8 cellular contexts compared by ENCODE assay signal in genomic region chr1:226937940-226938725, GRCh38. TPM values are rescaled to one million over a fixed set of nuclear protein-coding genes. Genes with fewer than 3 reads are reported as not detected.
A peak's percentile ranks its signal among the peaks of the same experiment; 100 is the strongest.
DNase-seq lines count a peak whose midpoint lies in the region; TF ChIP-seq lines count a peak whose summit lies in the region.

No MANE protein-coding gene starts in this region.

- peaks cover 4% of the 10 kb centered on the region for H3K36me3 Mint-ChIP-seq in activated naive CD4-positive, alpha-beta T cell treated with anti-CD3 and anti-CD28 coated beads for 36 hours (ENCODE audit: low read depth)
- H3K36me3 Mint-ChIP-seq in activated naive CD8-positive, alpha-beta T cell: peaks cover 12% of the 10 kb centered on the region
- H3K36me3 Mint-ChIP-seq in mesothelial cell of epicardium: peaks cover 18% of the 10 kb centered on the region
- H3K36me3 Mint-ChIP-seq in type B pancreatic cell: peaks cover 8% of the 10 kb centered on the region

- peaks cover 35% of the 10 kb centered on the region for H3K4me1 Mint-ChIP-seq in activated naive CD4-positive, alpha-beta T cell treated with anti-CD3 and anti-CD28 coated beads for 36 hours (ENCODE audit: low read depth)
- peaks cover 36% of the 10 kb centered on the region for H3K4me1 Mint-ChIP-seq in activated naive CD8-positive, alpha-beta T cell (ENCODE audit: low read depth)
- peaks cover 23% of the 10 kb centered on the region for H3K4me1 Mint-ChIP-seq in mesothelial cell of epicardium
- H3K4me1 Mint-ChIP-seq in type B pancreatic cell (ENCODE audit: unreplicated experiment): peaks cover 23% of the 10 kb centered on the region

- H3K27me3 Mint-ChIP-seq in activated naive CD4-positive, alpha-beta T cell treated with anti-CD3 and anti-CD28 coated beads for 36 hours (ENCODE audit: low read depth): no peaks in the 10 kb centered on the region
- H3K27me3 Mint-ChIP-seq in activated naive CD8-positive, alpha-beta T cell: no peaks in the 10 kb centered on the region
- no peaks in the 10 kb centered on the region for H3K27me3 Mint-ChIP-seq in mesothelial cell of epicardium (ENCODE audit: low read depth)
- H3K27me3 Mint-ChIP-seq in type B pancreatic cell: no peaks in the 10 kb centered on the region

- peak overlapping the region; percentile 82 for H3K4me3 Mint-ChIP-seq in activated naive CD4-positive, alpha-beta T cell treated with anti-CD3 and anti-CD28 coated beads for 36 hours
- H3K4me3 Mint-ChIP-seq in activated naive CD8-positive, alpha-beta T cell: peak overlapping the region; percentile 91
- H3K4me3 Mint-ChIP-seq in mesothelial cell of epicardium: peak overlapping the region; percentile 73
- peak overlapping the region; percentile 92 for H3K4me3 Mint-ChIP-seq in type B pancreatic cell

- peak overlapping the region; percentile 90 for H3K27ac Mint-ChIP-seq in activated naive CD4-positive, alpha-beta T cell treated with anti-CD3 and anti-CD28 coated beads for 36 hours
- H3K27ac Mint-ChIP-seq in activated naive CD8-positive, alpha-beta T cell: peak overlapping the region; percentile 96
- H3K27ac Mint-ChIP-seq in mesothelial cell of epicardium (peak overlapping the region; percentile 74), type B pancreatic cell (peak overlapping the region; percentile 91)

- no peak for DNase-seq in activated naive CD4-positive, alpha-beta T cell treated with anti-CD3 and anti-CD28 coated beads for 36 hours
- DNase-seq in activated naive CD4-positive, alpha-beta T cell treated with Interleukin-2 at 50 U/mL for 16 hours: no peak
- no peak for DNase-seq in mesothelial cell of epicardium (ENCODE audit: low spot score in 2 of 2, unreplicated experiment in 2 of 2)
- DNase-seq in type B pancreatic cell (ENCODE audit: extremely low spot score, unreplicated experiment): no peak
- DNase-seq in NCI-H2171 (lab: John Stamatoyannopoulos, UW): no peak
- DNase-seq in ecto neural progenitor cell (ENCODE audit: low spot score): no peak
- no peak for DNase-seq in cortex of kidney (lab: John Stamatoyannopoulos, UW)

- intact Hi-C loops in activated naive CD4-positive, alpha-beta T cell treated with anti-CD3 and anti-CD28 coated beads for 36 hours (cut with micrococcal nuclease): loop anchor here (5.0 kb wide), 1 partner anchor 624 kb away; the partner anchor contains the start of gene ZNF678

- H3K9me3 Mint-ChIP-seq in activated naive CD4-positive, alpha-beta T cell treated with anti-CD3 and anti-CD28 coated beads for 36 hours: peaks cover 15% of the 10 kb centered on the region
- peaks cover 12% of the 10 kb centered on the region for H3K9me3 Mint-ChIP-seq in activated naive CD8-positive, alpha-beta T cell (ENCODE audit: low read depth)
- H3K9me3 Mint-ChIP-seq in mesothelial cell of epicardium: peaks cover 18% of the 10 kb centered on the region
- peaks cover 11% of the 10 kb centered on the region for H3K9me3 Mint-ChIP-seq in type B pancreatic cell

- CTCF ChIA-PET in activated naive CD4-positive, alpha-beta T cell treated with anti-CD3 and anti-CD28 coated beads for 36 hours (lab: Charles Lee): interaction anchor here (0.5 to 1.2 kb wide), 5 partner anchors 26 to 395 kb away, joined by 3 to 4 read pairs (median 3); no protein-coding TSS in a partner anchor

- no peak for TF ChIP-seq CTCF in mesothelial cell of epicardium (IDR thresholded peaks at IDR 0.05; ENCODE audit: unreplicated experiment)
- no peak for TF ChIP-seq CTCF in type B pancreatic cell (conservative IDR thresholded peaks at IDR 0.05)

RNA-seq across cellular contexts. Expression of gene COQ8A, which starts 2.0 kb away (rescaled TPM):
- total RNA-seq in activated naive CD4-positive, alpha-beta T cell treated with anti-CD3 and anti-CD28 coated beads for 36 hours: 10 to 100 TPM; 24.8 to 26.5 TPM
- total RNA-seq in mesothelial cell of epicardium (17.7 to 22.7 TPM (median 19.9 TPM) in 3 replicates), type B pancreatic cell (ENCODE audit: low replicate concordance) (21.0 and 29.7 TPM in 2 replicates)
